ENCODE assay signal across 25 cellular contexts in genomic region chr6:160110724-160111123, GRCh38. TPM values are rescaled to one million over a fixed set of nuclear protein-coding genes. Genes with fewer than 3 reads are reported as not detected.
DNase-seq lines count a peak whose midpoint lies in the region; ATAC-seq and TF ChIP-seq lines count a peak whose summit lies in the region.
"Had no signal": no experiment of that assay in that cellular context is flagged by ENCODE, and none has a peak within 500 bp of the region (broad histone marks: within the 10 kb centered on the region; RNA-seq: fewer than 3 reads in every experiment).

No MANE protein-coding gene starts in this region.

- H3K4me1 ChIP-seq in upper lobe of right lung = no peaks in the 10 kb centered on the region
- H3K4me1 ChIP-seq: prostate gland, upper lobe of left lung had no signal

- H3K4me3 ChIP-seq in foreskin fibroblast (ENCODE audit: low read depth in 1 of 2, low read length in 2 of 2) (no peak overlapping the region), upper lobe of right lung (no peak overlapping the region)
- H3K4me3 ChIP-seq: lung, prostate gland, upper lobe of left lung had no signal

- H3K9me3 ChIP-seq in upper lobe of right lung = no peaks in the 10 kb centered on the region
- H3K9me3 ChIP-seq: prostate gland, upper lobe of left lung had no signal

- H3K9me3 Mint-ChIP-seq in natural killer cell (no peaks in the 10 kb centered on the region), endothelial cell (ENCODE audit: unreplicated experiment) (no peaks in the 10 kb centered on the region)
- H3K9me3 Mint-ChIP-seq in natural killer cell treated with Interleukin-12 subunit alpha and Interleukin-12 subunit beta and Interleukin-15 and Interleukin-18, amount 100 ng/mL, for 72 hours = no peaks in the 10 kb centered on the region
- H3K9me3 Mint-ChIP-seq in activated T-helper 17 cell treated with anti-CD3 and anti-CD28 coated beads, Interleukin-2, amount 50 U/mL, for 72 hours = no peaks in the 10 kb centered on the region
- H3K9me3 Mint-ChIP-seq: activated CD4-positive, alpha-beta T cell treated with anti-CD3 and anti-CD28 coated beads, Interleukin-2, amount 10 ng/mL, durations not matched to agents 24 days and 14 days; stimulated activated naive B cell treated with anti-CD40 and anti-IgM and Interleukin-4, amounts not matched to agents 10 μg/mL and 1 μg/mL and 100 μg/mL, for 72 hours had no signal

- ATAC-seq in natural killer cell (no peak), upper lobe of right lung (no peak), HG03571 (IDR thresholded peaks at IDR 0.05; ENCODE audit: unreplicated experiment) (no peak)
- no peak for ATAC-seq in natural killer cell treated with Interleukin-12 subunit alpha and Interleukin-12 subunit beta and Interleukin-15 and Interleukin-18, amount 100 ng/mL, for 72 hours
- no peak for ATAC-seq in activated T-helper 17 cell treated with anti-CD3 and anti-CD28 coated beads, Interleukin-2, amount 50 U/mL, for 72 hours (replicated peaks)
- ATAC-seq: HCT116; stimulated activated naive B cell treated with anti-CD40 and anti-IgM and Interleukin-4, amounts not matched to agents 10 μg/mL and 1 μg/mL and 100 μg/mL, for 72 hours had no signal

- no peaks in the 10 kb centered on the region for H3K27me3 ChIP-seq in upper lobe of right lung
- H3K27me3 ChIP-seq: upper lobe of left lung had no signal

- peaks cover 35 to 43% of the 10 kb centered on the region in 2 donors for H3K4me1 Mint-ChIP-seq in natural killer cell
- peaks cover 21 to 23% of the 10 kb centered on the region in 2 donors for H3K4me1 Mint-ChIP-seq in natural killer cell treated with Interleukin-12 subunit alpha and Interleukin-12 subunit beta and Interleukin-15 and Interleukin-18, amount 100 ng/mL, for 72 hours (ENCODE audit: low read depth in 2 of 2)
- H3K4me1 Mint-ChIP-seq in activated T-helper 17 cell treated with anti-CD3 and anti-CD28 coated beads, Interleukin-2, amount 50 U/mL, for 72 hours = peaks cover 14% of the 10 kb centered on the region
- H3K4me1 Mint-ChIP-seq in endothelial cell (ENCODE audit: unreplicated experiment) = peaks cover 33% of the 10 kb centered on the region
- H3K4me1 Mint-ChIP-seq: stimulated activated naive B cell treated with anti-CD40 and anti-IgM and Interleukin-4, amounts not matched to agents 10 μg/mL and 1 μg/mL and 100 μg/mL, for 72 hours had no signal

- H3K27me3 Mint-ChIP-seq in natural killer cell (ENCODE audit: low read depth in 2 of 2) (no peaks in the 10 kb centered on the region), endothelial cell (ENCODE audit: unreplicated experiment) (peaks cover 12% of the 10 kb centered on the region)
- H3K27me3 Mint-ChIP-seq in natural killer cell treated with Interleukin-12 subunit alpha and Interleukin-12 subunit beta and Interleukin-15 and Interleukin-18, amount 100 ng/mL, for 72 hours = no peaks in the 10 kb centered on the region
- no peaks in the 10 kb centered on the region for H3K27me3 Mint-ChIP-seq in activated T-helper 17 cell treated with anti-CD3 and anti-CD28 coated beads, Interleukin-2, amount 50 U/mL, for 72 hours
- H3K27me3 Mint-ChIP-seq: activated CD4-positive, alpha-beta T cell treated with anti-CD3 and anti-CD28 coated beads, Interleukin-2, amount 10 ng/mL, durations not matched to agents 24 days and 14 days; brain; stimulated activated naive B cell treated with anti-CD40 and anti-IgM and Interleukin-4, amounts not matched to agents 10 μg/mL and 1 μg/mL and 100 μg/mL, for 72 hours had no signal

- H3K36me3 ChIP-seq in upper lobe of right lung = peaks cover 15% of the 10 kb centered on the region
- H3K36me3 ChIP-seq: prostate gland had no signal

- H3K27ac Mint-ChIP-seq in natural killer cell (peak overlapping the region; percentile 82 to 87), endothelial cell (ENCODE audit: unreplicated experiment) (no peak overlapping the region)
- H3K27ac Mint-ChIP-seq in natural killer cell treated with Interleukin-12 subunit alpha and Interleukin-12 subunit beta and Interleukin-15 and Interleukin-18, amount 100 ng/mL, for 72 hours = peak overlapping the region in 1 of 2 donors; percentile 15
- H3K27ac Mint-ChIP-seq in activated T-helper 17 cell treated with anti-CD3 and anti-CD28 coated beads, Interleukin-2, amount 50 U/mL, for 72 hours = peak overlapping the region; percentile 23
- H3K27ac Mint-ChIP-seq: activated CD4-positive, alpha-beta T cell treated with anti-CD3 and anti-CD28 coated beads, Interleukin-2, amount 10 ng/mL, durations not matched to agents 24 days and 14 days; stimulated activated naive B cell treated with anti-CD40 and anti-IgM and Interleukin-4, amounts not matched to agents 10 μg/mL and 1 μg/mL and 100 μg/mL, for 72 hours had no signal

- intact Hi-C loops in natural killer cell (cut with micrococcal nuclease) (no loop called here), upper lobe of right lung (cut with DNase I) (no loop called here)

- TF ChIP-seq CTCF in natural killer cell (IDR thresholded peaks at IDR 0.05) = no peak
- no peak for TF ChIP-seq CTCF in foreskin fibroblast (IDR thresholded peaks at IDR 0.05; ENCODE audit: low read depth, low read length)
- TF ChIP-seq CTCF in upper lobe of right lung (IDR thresholded peaks at IDR 0.05) = no peak
- TF ChIP-seq CTCF in endothelial cell (IDR thresholded peaks at IDR 0.05; ENCODE audit: unreplicated experiment) = no peak

- no peak overlapping the region for H3K4me3 Mint-ChIP-seq in natural killer cell
- H3K4me3 Mint-ChIP-seq in natural killer cell treated with Interleukin-12 subunit alpha and Interleukin-12 subunit beta and Interleukin-15 and Interleukin-18, amount 100 ng/mL, for 72 hours = no peak overlapping the region
- H3K4me3 Mint-ChIP-seq in activated T-helper 17 cell treated with anti-CD3 and anti-CD28 coated beads, Interleukin-2, amount 50 U/mL, for 72 hours = no peak overlapping the region
- H3K4me3 Mint-ChIP-seq in endothelial cell (ENCODE audit: unreplicated experiment) = no peak overlapping the region
- H3K4me3 Mint-ChIP-seq: activated CD4-positive, alpha-beta T cell treated with anti-CD3 and anti-CD28 coated beads, Interleukin-2, amount 10 ng/mL, durations not matched to agents 24 days and 14 days; brain; stimulated activated naive B cell treated with anti-CD40 and anti-IgM and Interleukin-4, amounts not matched to agents 10 μg/mL and 1 μg/mL and 100 μg/mL, for 72 hours had no signal

- H3K36me3 Mint-ChIP-seq in natural killer cell = no peaks in the 10 kb centered on the region
- peaks cover 20% of the 10 kb centered on the region for H3K36me3 Mint-ChIP-seq in natural killer cell treated with Interleukin-12 subunit alpha and Interleukin-12 subunit beta and Interleukin-15 and Interleukin-18, amount 100 ng/mL, for 72 hours
- peaks cover 45% of the 10 kb centered on the region for H3K36me3 Mint-ChIP-seq in activated T-helper 17 cell treated with anti-CD3 and anti-CD28 coated beads, Interleukin-2, amount 50 U/mL, for 72 hours (ENCODE audit: low read depth)
- H3K36me3 Mint-ChIP-seq in endothelial cell (ENCODE audit: low read depth, unreplicated experiment) = peaks cover 32% of the 10 kb centered on the region

- H3K27ac ChIP-seq in upper lobe of right lung = no peak overlapping the region
- H3K27ac ChIP-seq: prostate gland, RWPE1, upper lobe of left lung, WERI-Rb-1 had no signal

- no peak for DNase-seq in natural killer cell
- no peak for DNase-seq in natural killer cell treated with Interleukin-12 subunit alpha and Interleukin-12 subunit beta and Interleukin-15 and Interleukin-18, amount 100 ng/mL, for 72 hours (ENCODE audit: low spot score)
- peak; percentile 59 to 77 for DNase-seq in foreskin fibroblast
- no peak for DNase-seq in upper lobe of right lung
- DNase-seq in glomerular visceral epithelial cell (ENCODE audit: extremely low spot score) = no peak
- DNase-seq in endothelial cell (ENCODE audit: low spot score) = no peak
- DNase-seq: ACHN; activated CD4-positive, alpha-beta T cell treated with anti-CD3 and anti-CD28 coated beads, Interleukin-2, amount 10 ng/mL, durations not matched to agents 24 days and 14 days; DMS79 treated with DMSO at 0.1 percent for 48 hours; head of caudate nucleus; Karpas-422; NCI-H1436 treated with DMSO at 0.1 percent for 48 hours; stimulated activated CD4-positive, alpha-beta T cell treated with anti-CD3 and anti-CD28 coated beads, Interleukin-15, amount 100 ng/mL, for 24 hours; stimulated activated naive B cell treated with anti-CD40 and anti-IgM and Interleukin-4, amounts not matched to agents 10 μg/mL and 1 μg/mL and 100 μg/mL, for 72 hours; T-helper 9 cell; upper lobe of left lung; WERI-Rb-1 had no signal

RNA-seq across cellular contexts. Expression of gene SLC22A1, which starts 10.9 kb away (rescaled TPM):
- 1 to 10 TPM; 1.4 to 4.5 (median 3.0) TPM for total RNA-seq in natural killer cell
- total RNA-seq in natural killer cell treated with Interleukin-12 subunit alpha and Interleukin-12 subunit beta and Interleukin-15 and Interleukin-18, amount 100 ng/mL, for 72 hours = 10 to 100 TPM in 1 of 2 donors, 1 to 10 TPM in 1; 5.8 to 11.0 TPM
- total RNA-seq in activated T-helper 17 cell treated with anti-CD3 and anti-CD28 coated beads, Interleukin-2, amount 50 U/mL, for 72 hours = 1 to 10 TPM; 3.3 to 3.7 TPM
- total RNA-seq in upper lobe of right lung = 2.7 TPM
- 2.7 TPM for total RNA-seq in endothelial cell (ENCODE audit: unreplicated experiment)
- total RNA-seq: endothelial cell of umbilical vein had no signal

Comparison
In these comparisons a context has a peak if more than half of its experiments do, and no peak if none do; other contexts are left out.
1. DNase-seq: peak in foreskin fibroblast (2 of 2); none in natural killer cell (single experiment), natural killer cell treated with Interleukin-12 subunit alpha and Interleukin-12 subunit beta and Interleukin-15 and Interleukin-18, amount 100 ng/mL, for 72 hours (single experiment), upper lobe of right lung (single experiment), glomerular visceral epithelial cell (single experiment) and endothelial cell (single experiment).